16 cellular contexts compared by ENCODE assay signal in genomic region chr16:50521246-50521900, GRCh38. TPM values are rescaled to one million over a fixed set of nuclear protein-coding genes. Genes with fewer than 3 reads are reported as not detected.
"Had no signal": no experiment of that assay in that cellular context is flagged by ENCODE, and none has a peak within 500 bp of the region (broad histone marks: within the 10 kb centered on the region; RNA-seq: fewer than 3 reads in every experiment).

No MANE protein-coding gene starts in this region.

- H3K4me1 ChIP-seq: adrenal gland, parathyroid adenoma, tibial nerve, vagina had no signal

- ATAC-seq: stimulated activated naive B cell treated with anti-CD40 and anti-IgM and Interleukin-4, amounts not matched to agents 10 μg/mL and 1 μg/mL and 100 μg/mL, for 72 hours had no signal

- H3K4me1 Mint-ChIP-seq: activated B cell treated with CpG ODN at 0.5 μM for 24 hours; activated naive CD4-positive, alpha-beta T cell treated with anti-CD3 and anti-CD28 coated beads, Interleukin-2, amount 10 ng/mL, durations not matched to agents 7 days and 5 days; stimulated activated naive B cell treated with anti-CD40 and anti-IgM and Interleukin-4, amounts not matched to agents 10 μg/mL and 1 μg/mL and 100 μg/mL, for 72 hours had no signal

- H3K27me3 ChIP-seq: adrenal gland, vagina had no signal

- H3K9ac ChIP-seq: parathyroid adenoma had no signal

- H3K4me3 Mint-ChIP-seq: activated B cell treated with CpG ODN at 0.5 μM for 24 hours; activated naive CD4-positive, alpha-beta T cell treated with anti-CD3 and anti-CD28 coated beads, Interleukin-2, amount 10 ng/mL, durations not matched to agents 7 days and 5 days; stimulated activated naive B cell treated with anti-CD40 and anti-IgM and Interleukin-4, amounts not matched to agents 10 μg/mL and 1 μg/mL and 100 μg/mL, for 72 hours had no signal

- H2AFZ ChIP-seq: parathyroid adenoma had no signal

- H3K4me3 ChIP-seq: adrenal gland, cardiac muscle cell, tibial nerve, vagina had no signal

- FAIRE-seq: colon, endothelial cell of umbilical vein, TTC549 had no signal

- DNase-seq: activated B cell treated with CpG ODN at 0.5 μM for 24 hours; activated CD4-positive, alpha-beta T cell treated with anti-CD3 and anti-CD28 coated beads for 48 hours; activated naive CD4-positive, alpha-beta T cell treated with anti-CD3 and anti-CD28 coated beads, Interleukin-2, amount 10 ng/mL, durations not matched to agents 7 days and 5 days; activated T-cell treated with anti-CD3 and anti-CD28 coated beads for 4 hours; effector CD4-positive, alpha-beta T cell; foreskin fibroblast; stimulated activated CD4-positive, alpha-beta T cell treated with anti-CD3 and anti-CD28 coated beads, Interleukin-4, amount 100 ng/mL, for 1 hour; stimulated activated naive B cell treated with anti-CD40 and anti-IgM and Interleukin-4, amounts not matched to agents 10 μg/mL and 1 μg/mL and 100 μg/mL, for 72 hours had no signal

- H3K27ac Mint-ChIP-seq: activated B cell treated with CpG ODN at 0.5 μM for 24 hours; activated naive CD4-positive, alpha-beta T cell treated with anti-CD3 and anti-CD28 coated beads, Interleukin-2, amount 10 ng/mL, durations not matched to agents 7 days and 5 days; stimulated activated naive B cell treated with anti-CD40 and anti-IgM and Interleukin-4, amounts not matched to agents 10 μg/mL and 1 μg/mL and 100 μg/mL, for 72 hours had no signal

- H3K27ac ChIP-seq: adrenal gland, cardiac muscle cell, parathyroid adenoma, tibial nerve, vagina had no signal

- H3K9me3 ChIP-seq: vagina had no signal

- H3K79me2 ChIP-seq: parathyroid adenoma had no signal

- H3K36me3 ChIP-seq: adrenal gland, cardiac muscle cell, tibial nerve, vagina had no signal

RNA-seq across cellular contexts. Expression of gene NKD1, which starts 26.8 kb away (rescaled TPM):
- total RNA-seq: endothelial cell of umbilical vein had no signal
- polyA plus RNA-seq: endothelial cell of umbilical vein had no signal
